22 cellular contexts compared by ENCODE assay signal in genomic region chr11:106031936-106032335, GRCh38.
"Had no signal": no experiment of that assay in that cellular context is flagged by ENCODE, and none has a peak within 500 bp of the region (broad histone marks: within the 10 kb centered on the region; RNA-seq: fewer than 3 reads in every experiment).

No MANE protein-coding gene starts in this region.

- H3K9me3 ChIP-seq: gastroesophageal sphincter, heart left ventricle, left lung, prostate gland, right atrium auricular region, sigmoid colon, spleen, testis, tibial artery had no signal

- H3K4me1 ChIP-seq: gastroesophageal sphincter, heart left ventricle, left lung, prostate gland, right atrium auricular region, sigmoid colon, spleen, testis, tibial artery had no signal

- H3K27me3 ChIP-seq: gastroesophageal sphincter, left lung, right atrium auricular region, sigmoid colon, testis, tibial artery had no signal

- FAIRE-seq: endometrium, islet of Langerhans had no signal

- H3K4me3 ChIP-seq: coronary artery, gastroesophageal sphincter, heart left ventricle, left lung, prostate gland, right atrium auricular region, sigmoid colon, spleen, testis, tibial artery had no signal

- DNase-seq: effector memory CD8-positive, alpha-beta T cell; heart left ventricle; hippocampal formation; left cardiac atrium; left lung; naive thymus-derived CD8-positive, alpha-beta T cell; nephron progenitor cell; nucleus accumbens; sigmoid colon; spleen; stimulated activated CD4-positive, alpha-beta T cell treated with anti-CD3 and anti-CD28 coated beads, Interleukin-4, amount 100 ng/mL, for 4 hours; stimulated activated naive CD8-positive, alpha-beta T cell treated with anti-CD3 and anti-CD28 coated beads, Interleukin-15, Interleukin-2, amounts not matched to agents 100 U/mL and 50 U/mL, for 24 hours; substantia nigra; testis; tibial artery had no signal

- H3K27ac ChIP-seq: coronary artery, gastroesophageal sphincter, heart left ventricle, left lung, prostate gland, right atrium auricular region, sigmoid colon, spleen, testis, tibial artery had no signal

- ATAC-seq: effector memory CD8-positive, alpha-beta T cell; gastroesophageal sphincter; heart left ventricle; left cardiac atrium; left lung; naive thymus-derived CD8-positive, alpha-beta T cell; stimulated activated memory B cell treated with anti-CD40 and anti-IgM and Interleukin-4, amounts not matched to agents 10 μg/mL and 1 μg/mL and 100 μg/mL, for 72 hours; stimulated activated naive CD8-positive, alpha-beta T cell treated with anti-CD3 and anti-CD28 coated beads, Interleukin-15, Interleukin-2, amounts not matched to agents 100 U/mL and 50 U/mL, for 24 hours had no signal

- H3K36me3 ChIP-seq: gastroesophageal sphincter, heart left ventricle, left lung, prostate gland, right atrium auricular region, sigmoid colon, spleen, tibial artery had no signal
